Comparison of ENCODE assay signal across 1 cellular context in genomic region chr6:144063744-144064401, GRCh38.
TF ChIP-seq lines count a peak whose summit lies in the region.

No MANE protein-coding gene starts in this region.

TF ChIP-seq in HepG2, 621 proteins besides CTCF, POLR2A, EP300 and RAD21 (continued from another document and continues in another):
- 0 out of 2 replicates have a peak, but pooled peaks have one; percentile 58 for TF ChIP-seq HES4 (CRISPR knock-in tag; IDR thresholded peaks at IDR 0.05; ENCODE audit: borderline replicate concordance)
- no peak for TF ChIP-seq ZNF7 (CRISPR knock-in tag; IDR thresholded peaks at IDR 0.05)
- no peak for TF ChIP-seq ZNF24 (IDR thresholded peaks at IDR 0.05)
- TF ChIP-seq MEF2D (CRISPR knock-in tag; IDR thresholded peaks at IDR 0.05), result no peak
- 0 out of 2 replicates have a peak, but pooled peaks have one; percentile 36 for TF ChIP-seq MTF1 (CRISPR knock-in tag; IDR thresholded peaks at IDR 0.05)
- peak; percentile 58 for TF ChIP-seq SKI (IDR thresholded peaks at IDR 0.05; ENCODE audit: partially characterized antibody)
- peak; percentile 45 for TF ChIP-seq ZNF501 (CRISPR knock-in tag; IDR thresholded peaks at IDR 0.05)
- 0 out of 2 replicates have a peak, but pooled peaks have one; percentile 48 for TF ChIP-seq MTA1 (CRISPR knock-in tag; IDR thresholded peaks at IDR 0.05; ENCODE audit: borderline replicate concordance)
- TF ChIP-seq NCOA1 (CRISPR knock-in tag; IDR thresholded peaks at IDR 0.05), result no peak
- no peak for TF ChIP-seq ZNF121 (CRISPR knock-in tag; IDR thresholded peaks at IDR 0.05)
- no peak for TF ChIP-seq MZF1 (CRISPR knock-in tag; IDR thresholded peaks at IDR 0.05; ENCODE audit: borderline replicate concordance)
- TF ChIP-seq, protein P1, sequence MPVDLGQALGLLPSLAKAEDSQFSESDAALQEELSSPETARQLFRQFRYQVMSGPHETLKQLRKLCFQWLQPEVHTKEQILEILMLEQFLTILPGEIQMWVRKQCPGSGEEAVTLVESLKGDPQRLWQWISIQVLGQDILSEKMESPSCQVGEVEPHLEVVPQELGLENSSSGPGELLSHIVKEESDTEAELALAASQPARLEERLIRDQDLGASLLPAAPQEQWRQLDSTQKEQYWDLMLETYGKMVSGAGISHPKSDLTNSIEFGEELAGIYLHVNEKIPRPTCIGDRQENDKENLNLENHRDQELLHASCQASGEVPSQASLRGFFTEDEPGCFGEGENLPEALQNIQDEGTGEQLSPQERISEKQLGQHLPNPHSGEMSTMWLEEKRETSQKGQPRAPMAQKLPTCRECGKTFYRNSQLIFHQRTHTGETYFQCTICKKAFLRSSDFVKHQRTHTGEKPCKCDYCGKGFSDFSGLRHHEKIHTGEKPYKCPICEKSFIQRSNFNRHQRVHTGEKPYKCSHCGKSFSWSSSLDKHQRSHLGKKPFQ (CRISPR knock-in tag; IDR thresholded peaks at IDR 0.05; ENCODE audit: insufficient replicate concordance), result peak; percentile 35
- no peak; the same call in 1 of the 2 replicates for TF ChIP-seq ZNF788 (CRISPR knock-in tag; IDR thresholded peaks at IDR 0.05; ENCODE audit: borderline replicate concordance)
- no peak; the same call in 1 of the 2 replicates for TF ChIP-seq SNAPC2 (CRISPR knock-in tag; IDR thresholded peaks at IDR 0.05)
- 0 out of 2 replicates have a peak, but pooled peaks have one; percentile 47 for TF ChIP-seq ZBTB38 (CRISPR knock-in tag; IDR thresholded peaks at IDR 0.05)
- no peak for TF ChIP-seq ZNF12 (CRISPR knock-in tag; IDR thresholded peaks at IDR 0.05)
- no peak for TF ChIP-seq CC2D1A (CRISPR knock-in tag; IDR thresholded peaks at IDR 0.05)
- no peak for TF ChIP-seq CHD4 (IDR thresholded peaks at IDR 0.05; ENCODE audit: borderline replicate concordance, low read length)
- TF ChIP-seq, protein P2, sequence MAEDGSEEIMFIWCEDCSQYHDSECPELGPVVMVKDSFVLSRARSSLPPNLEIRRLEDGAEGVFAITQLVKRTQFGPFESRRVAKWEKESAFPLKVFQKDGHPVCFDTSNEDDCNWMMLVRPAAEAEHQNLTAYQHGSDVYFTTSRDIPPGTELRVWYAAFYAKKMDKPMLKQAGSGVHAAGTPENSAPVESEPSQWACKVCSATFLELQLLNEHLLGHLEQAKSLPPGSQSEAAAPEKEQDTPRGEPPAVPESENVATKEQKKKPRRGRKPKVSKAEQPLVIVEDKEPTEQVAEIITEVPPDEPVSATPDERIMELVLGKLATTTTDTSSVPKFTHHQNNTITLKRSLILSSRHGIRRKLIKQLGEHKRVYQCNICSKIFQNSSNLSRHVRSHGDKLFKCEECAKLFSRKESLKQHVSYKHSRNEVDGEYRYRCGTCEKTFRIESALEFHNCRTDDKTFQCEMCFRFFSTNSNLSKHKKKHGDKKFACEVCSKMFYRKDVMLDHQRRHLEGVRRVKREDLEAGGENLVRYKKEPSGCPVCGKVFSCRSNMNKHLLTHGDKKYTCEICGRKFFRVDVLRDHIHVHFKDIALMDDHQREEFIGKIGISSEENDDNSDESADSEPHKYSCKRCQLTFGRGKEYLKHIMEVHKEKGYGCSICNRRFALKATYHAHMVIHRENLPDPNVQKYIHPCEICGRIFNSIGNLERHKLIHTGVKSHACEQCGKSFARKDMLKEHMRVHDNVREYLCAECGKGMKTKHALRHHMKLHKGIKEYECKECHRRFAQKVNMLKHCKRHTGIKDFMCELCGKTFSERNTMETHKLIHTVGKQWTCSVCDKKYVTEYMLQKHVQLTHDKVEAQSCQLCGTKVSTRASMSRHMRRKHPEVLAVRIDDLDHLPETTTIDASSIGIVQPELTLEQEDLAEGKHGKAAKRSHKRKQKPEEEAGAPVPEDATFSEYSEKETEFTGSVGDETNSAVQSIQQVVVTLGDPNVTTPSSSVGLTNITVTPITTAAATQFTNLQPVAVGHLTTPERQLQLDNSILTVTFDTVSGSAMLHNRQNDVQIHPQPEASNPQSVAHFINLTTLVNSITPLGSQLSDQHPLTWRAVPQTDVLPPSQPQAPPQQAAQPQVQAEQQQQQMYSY (CRISPR knock-in tag; IDR thresholded peaks at IDR 0.05), result peak; percentile 38; the same call in 1 of the 2 replicates
- no peak for TF ChIP-seq IKZF5 (CRISPR knock-in tag; IDR thresholded peaks at IDR 0.05)
- TF ChIP-seq RCOR2 (CRISPR knock-in tag; IDR thresholded peaks at IDR 0.05), result no peak
- peak; percentile 48 for TF ChIP-seq STAG1 (CRISPR knock-in tag; IDR thresholded peaks at IDR 0.05)
- 0 out of 2 replicates have a peak, but pooled peaks have one; percentile 55 for TF ChIP-seq GZF1 (CRISPR knock-in tag; IDR thresholded peaks at IDR 0.05)
- TF ChIP-seq ZNF552 (CRISPR knock-in tag; IDR thresholded peaks at IDR 0.05; ENCODE audit: borderline replicate concordance), result no peak
- TF ChIP-seq ZNF512B (CRISPR knock-in tag; IDR thresholded peaks at IDR 0.05; ENCODE audit: borderline replicate concordance), result peak; percentile 67; the same call in 1 of the 2 replicates
- TF ChIP-seq GTF2F1 (IDR thresholded peaks at IDR 0.05; ENCODE audit: low read length), result no peak
- TF ChIP-seq KDM2A (CRISPR knock-in tag; IDR thresholded peaks at IDR 0.05; ENCODE audit: borderline replicate concordance, low read depth), result peak; percentile 81
- TF ChIP-seq, protein P3, sequence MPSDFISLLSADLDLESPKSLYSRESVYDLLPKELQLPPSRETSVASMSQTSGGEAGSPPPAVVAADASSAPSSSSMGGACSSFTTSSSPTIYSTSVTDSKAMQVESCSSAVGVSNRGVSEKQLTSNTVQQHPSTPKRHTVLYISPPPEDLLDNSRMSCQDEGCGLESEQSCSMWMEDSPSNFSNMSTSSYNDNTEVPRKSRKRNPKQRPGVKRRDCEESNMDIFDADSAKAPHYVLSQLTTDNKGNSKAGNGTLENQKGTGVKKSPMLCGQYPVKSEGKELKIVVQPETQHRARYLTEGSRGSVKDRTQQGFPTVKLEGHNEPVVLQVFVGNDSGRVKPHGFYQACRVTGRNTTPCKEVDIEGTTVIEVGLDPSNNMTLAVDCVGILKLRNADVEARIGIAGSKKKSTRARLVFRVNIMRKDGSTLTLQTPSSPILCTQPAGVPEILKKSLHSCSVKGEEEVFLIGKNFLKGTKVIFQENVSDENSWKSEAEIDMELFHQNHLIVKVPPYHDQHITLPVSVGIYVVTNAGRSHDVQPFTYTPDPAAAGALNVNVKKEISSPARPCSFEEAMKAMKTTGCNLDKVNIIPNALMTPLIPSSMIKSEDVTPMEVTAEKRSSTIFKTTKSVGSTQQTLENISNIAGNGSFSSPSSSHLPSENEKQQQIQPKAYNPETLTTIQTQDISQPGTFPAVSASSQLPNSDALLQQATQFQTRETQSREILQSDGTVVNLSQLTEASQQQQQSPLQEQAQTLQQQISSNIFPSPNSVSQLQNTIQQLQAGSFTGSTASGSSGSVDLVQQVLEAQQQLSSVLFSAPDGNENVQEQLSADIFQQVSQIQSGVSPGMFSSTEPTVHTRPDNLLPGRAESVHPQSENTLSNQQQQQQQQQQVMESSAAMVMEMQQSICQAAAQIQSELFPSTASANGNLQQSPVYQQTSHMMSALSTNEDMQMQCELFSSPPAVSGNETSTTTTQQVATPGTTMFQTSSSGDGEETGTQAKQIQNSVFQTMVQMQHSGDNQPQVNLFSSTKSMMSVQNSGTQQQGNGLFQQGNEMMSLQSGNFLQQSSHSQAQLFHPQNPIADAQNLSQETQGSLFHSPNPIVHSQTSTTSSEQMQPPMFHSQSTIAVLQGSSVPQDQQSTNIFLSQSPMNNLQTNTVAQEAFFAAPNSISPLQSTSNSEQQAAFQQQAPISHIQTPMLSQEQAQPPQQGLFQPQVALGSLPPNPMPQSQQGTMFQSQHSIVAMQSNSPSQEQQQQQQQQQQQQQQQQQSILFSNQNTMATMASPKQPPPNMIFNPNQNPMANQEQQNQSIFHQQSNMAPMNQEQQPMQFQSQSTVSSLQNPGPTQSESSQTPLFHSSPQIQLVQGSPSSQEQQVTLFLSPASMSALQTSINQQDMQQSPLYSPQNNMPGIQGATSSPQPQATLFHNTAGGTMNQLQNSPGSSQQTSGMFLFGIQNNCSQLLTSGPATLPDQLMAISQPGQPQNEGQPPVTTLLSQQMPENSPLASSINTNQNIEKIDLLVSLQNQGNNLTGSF (CRISPR knock-in tag; IDR thresholded peaks at IDR 0.05), result no peak
- TF ChIP-seq ZNF768 (CRISPR knock-in tag; IDR thresholded peaks at IDR 0.05), result peak; percentile 45; the same call in 1 of the 2 replicates
- TF ChIP-seq MIXL1 (CRISPR knock-in tag; IDR thresholded peaks at IDR 0.05), result 0 out of 2 replicates have a peak, but pooled peaks have one; percentile 12
- TF ChIP-seq, protein P4, sequence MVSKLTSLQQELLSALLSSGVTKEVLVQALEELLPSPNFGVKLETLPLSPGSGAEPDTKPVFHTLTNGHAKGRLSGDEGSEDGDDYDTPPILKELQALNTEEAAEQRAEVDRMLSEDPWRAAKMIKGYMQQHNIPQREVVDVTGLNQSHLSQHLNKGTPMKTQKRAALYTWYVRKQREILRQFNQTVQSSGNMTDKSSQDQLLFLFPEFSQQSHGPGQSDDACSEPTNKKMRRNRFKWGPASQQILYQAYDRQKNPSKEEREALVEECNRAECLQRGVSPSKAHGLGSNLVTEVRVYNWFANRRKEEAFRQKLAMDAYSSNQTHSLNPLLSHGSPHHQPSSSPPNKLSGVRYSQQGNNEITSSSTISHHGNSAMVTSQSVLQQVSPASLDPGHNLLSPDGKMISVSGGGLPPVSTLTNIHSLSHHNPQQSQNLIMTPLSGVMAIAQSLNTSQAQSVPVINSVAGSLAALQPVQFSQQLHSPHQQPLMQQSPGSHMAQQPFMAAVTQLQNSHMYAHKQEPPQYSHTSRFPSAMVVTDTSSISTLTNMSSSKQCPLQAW (CRISPR knock-in tag; IDR thresholded peaks at IDR 0.05), result no peak
- TF ChIP-seq KAT8 (CRISPR knock-in tag; IDR thresholded peaks at IDR 0.05), result peak; percentile 60
- peak; percentile 80 for TF ChIP-seq POGK (CRISPR knock-in tag; conservative IDR thresholded peaks at IDR 0.05)
- no peak for TF ChIP-seq FOXK2 (IDR thresholded peaks at IDR 0.05)
- peak; percentile 79; the same call in 1 of the 2 replicates for TF ChIP-seq ZNF253 (CRISPR knock-in tag; IDR thresholded peaks at IDR 0.05; ENCODE audit: borderline replicate concordance)
- no peak for TF ChIP-seq ZUFSP (CRISPR knock-in tag; IDR thresholded peaks at IDR 0.05; ENCODE audit: borderline replicate concordance)
- TF ChIP-seq SIX4 (CRISPR knock-in tag; IDR thresholded peaks at IDR 0.05), result no peak
- TF ChIP-seq ZNF83 (CRISPR knock-in tag; IDR thresholded peaks at IDR 0.05; ENCODE audit: borderline replicate concordance), result peak; percentile 73; the same call in 1 of the 2 replicates
- 0 out of 2 replicates have a peak, but pooled peaks have one; percentile 20 for TF ChIP-seq HBP1 (CRISPR knock-in tag; IDR thresholded peaks at IDR 0.05; ENCODE audit: low read depth)
